23 cellular contexts compared by ENCODE assay signal in the genomic region with DNA sequence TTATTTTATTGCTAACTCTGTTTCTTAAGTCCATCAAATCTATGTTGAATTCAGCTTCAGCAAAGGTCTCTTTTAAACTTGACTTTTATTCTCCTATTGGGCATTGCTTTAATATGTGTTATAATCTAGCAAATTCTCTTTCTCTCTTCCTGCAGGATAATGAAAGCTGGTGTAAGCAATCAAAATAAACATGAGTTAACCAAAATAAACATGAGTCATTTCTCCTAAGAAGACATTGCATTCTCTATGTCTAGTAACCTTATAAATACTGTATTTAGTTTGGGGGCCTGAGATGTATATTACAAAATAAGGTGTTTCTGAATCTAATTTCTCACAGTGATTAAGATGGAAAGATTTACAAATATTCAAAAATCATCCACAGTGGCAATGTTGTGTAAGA.
"Had no signal": no experiment of that assay in that cellular context is flagged by ENCODE, and none has a peak within 500 bp of the region (broad histone marks: within the 10 kb centered on the region; RNA-seq: fewer than 3 reads in every experiment).

No MANE protein-coding gene starts in this region.

- ATAC-seq: activated CD4-positive, CD25-positive, alpha-beta regulatory T cell treated with anti-CD3 and anti-CD28 coated beads, Interleukin-2, amount 50 U/mL, for 24 hours; activated T-cell treated with anti-CD3 and anti-CD28 coated beads, Interleukin-2, amount 50 U/mL, for 72 hours; body of pancreas; heart left ventricle; left colon; mucosa of descending colon; stimulated activated effector memory CD8-positive, alpha-beta T cell treated with anti-CD3 and anti-CD28 coated beads, Interleukin-12 subunit alpha, Interleukin-12 subunit beta, amount 100 ng/mL, for 72 hours; stimulated activated naive CD8-positive, alpha-beta T cell treated with anti-CD3 and anti-CD28 coated beads, Interleukin-15, amount 100 ng/mL, for 72 hours had no signal

- H3K4me3 ChIP-seq: body of pancreas, coronary artery, esophagus squamous epithelium, heart left ventricle, mucosa of descending colon, right lobe of liver, skin epidermis, tibial artery had no signal

- H3K4me1 ChIP-seq: body of pancreas, esophagus squamous epithelium, heart left ventricle, right lobe of liver, tibial artery had no signal

- DNase-seq: activated CD4-positive, alpha-beta memory T cell treated with anti-CD3 and anti-CD28 coated beads, Interleukin-2, amount 10 ng/mL, durations not matched to agents 7 days and 5 days; activated CD4-positive, alpha-beta T cell treated with anti-CD3 and anti-CD28 coated beads, Interleukin-2, amount 10 ng/mL, durations not matched to agents 24 days and 14 days; activated effector memory CD4-positive, alpha-beta T cell treated with Interleukin-2 at 50 U/mL for 16 hours; activated naive CD4-positive, alpha-beta T cell treated with anti-CD3 and anti-CD28 coated beads for 36 hours; activated T-cell treated with anti-CD3 and anti-CD28 coated beads, Interleukin-2, amount 50 U/mL, for 72 hours; body of pancreas; endodermal cell; esophagus squamous epithelium; heart left ventricle; islet precursor cell; left colon; mesendoderm; mucosa of descending colon; nephron progenitor cell; nucleus accumbens; right lobe of liver; stimulated activated CD4-positive, alpha-beta T cell treated with anti-CD3 and anti-CD28 coated beads, Interleukin-2, amount 100 ng/mL, for 24 hours; stimulated activated naive CD8-positive, alpha-beta T cell treated with anti-CD3 and anti-CD28 coated beads, Interleukin-15, amount 100 ng/mL, for 72 hours; tibial artery had no signal

- H3K36me3 ChIP-seq: esophagus squamous epithelium, heart left ventricle, right lobe of liver, tibial artery had no signal

- H3K9me3 ChIP-seq: right lobe of liver, tibial artery had no signal

- H3K27me3 ChIP-seq: body of pancreas, esophagus squamous epithelium, heart left ventricle, right lobe of liver, tibial artery had no signal
